Comparison of ENCODE assay signal across 1 cellular context in the genomic region with DNA sequence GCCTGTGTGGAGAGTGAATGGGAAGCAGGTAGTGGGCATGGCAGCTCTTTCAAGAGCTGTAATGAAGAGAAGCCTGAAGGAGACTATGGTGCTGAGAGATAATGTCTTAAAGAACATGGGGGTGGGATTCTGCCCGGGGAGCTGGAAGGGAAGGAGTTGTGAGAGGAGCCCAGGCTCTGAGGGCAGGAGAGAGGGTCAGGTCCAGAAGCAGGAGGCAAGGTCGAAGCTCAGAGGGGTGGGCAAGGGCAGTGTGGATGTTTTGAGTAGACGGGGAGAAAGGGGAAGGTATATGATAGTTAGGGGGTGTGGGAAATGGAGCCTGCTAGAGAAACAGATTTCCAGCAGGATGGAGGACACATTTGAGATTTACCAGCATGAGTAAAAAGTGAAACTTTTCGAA.
TF ChIP-seq lines count a peak whose summit lies in the region.

No MANE protein-coding gene starts in this region.

TF ChIP-seq in HepG2, 621 proteins besides CTCF, POLR2A, EP300 and RAD21:
- TF ChIP-seq IKZF1 (IDR thresholded peaks at IDR 0.05) (no peak), ZNF329 (CRISPR knock-in tag; IDR thresholded peaks at IDR 0.05; ENCODE audit: low read depth) (no peak), TMF1 (CRISPR knock-in tag; IDR thresholded peaks at IDR 0.05; ENCODE audit: low read depth) (no peak), SMARCE1 (IDR thresholded peaks at IDR 0.05; ENCODE audit: borderline replicate concordance) (no peak), ZNF878 (CRISPR knock-in tag; IDR thresholded peaks at IDR 0.05) (no peak), ZNF766 (CRISPR knock-in tag; IDR thresholded peaks at IDR 0.05; ENCODE audit: borderline replicate concordance) (no peak), RELA (CRISPR knock-in tag; IDR thresholded peaks at IDR 0.05) (no peak), MTF2 (CRISPR knock-in tag; IDR thresholded peaks at IDR 0.05; ENCODE audit: borderline replicate concordance) (no peak), FOXK1 (CRISPR knock-in tag; IDR thresholded peaks at IDR 0.05; ENCODE audit: borderline replicate concordance, low read depth) (no peak), FOXC1 (CRISPR knock-in tag; IDR thresholded peaks at IDR 0.05; ENCODE audit: borderline replicate concordance) (no peak), ZNF10 (CRISPR knock-in tag; IDR thresholded peaks at IDR 0.05; ENCODE audit: borderline replicate concordance, low read depth) (no peak), EED (CRISPR knock-in tag; IDR thresholded peaks at IDR 0.05) (no peak), ZMYM2 (CRISPR knock-in tag; IDR thresholded peaks at IDR 0.05) (no peak), HIVEP1 (CRISPR knock-in tag; IDR thresholded peaks at IDR 0.05) (no peak), ZNF256 (CRISPR knock-in tag; conservative IDR thresholded peaks at IDR 0.05) (no peak)
- TF ChIP-seq, protein P1, sequence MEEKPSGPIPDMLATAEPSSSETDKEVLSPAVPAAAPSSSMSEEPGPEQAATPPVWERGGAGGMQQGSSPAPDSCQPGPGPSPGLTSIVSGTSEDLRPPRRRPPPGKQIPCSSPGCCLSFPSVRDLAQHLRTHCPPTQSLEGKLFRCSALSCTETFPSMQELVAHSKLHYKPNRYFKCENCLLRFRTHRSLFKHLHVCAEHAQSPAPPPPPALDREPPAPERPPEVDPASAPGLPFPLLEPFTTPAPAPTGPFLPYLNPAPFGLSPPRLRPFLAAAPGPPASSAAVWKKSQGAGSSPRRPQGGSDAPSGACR (CRISPR knock-in tag; IDR thresholded peaks at IDR 0.05), result no peak
- TF ChIP-seq, protein P2, sequence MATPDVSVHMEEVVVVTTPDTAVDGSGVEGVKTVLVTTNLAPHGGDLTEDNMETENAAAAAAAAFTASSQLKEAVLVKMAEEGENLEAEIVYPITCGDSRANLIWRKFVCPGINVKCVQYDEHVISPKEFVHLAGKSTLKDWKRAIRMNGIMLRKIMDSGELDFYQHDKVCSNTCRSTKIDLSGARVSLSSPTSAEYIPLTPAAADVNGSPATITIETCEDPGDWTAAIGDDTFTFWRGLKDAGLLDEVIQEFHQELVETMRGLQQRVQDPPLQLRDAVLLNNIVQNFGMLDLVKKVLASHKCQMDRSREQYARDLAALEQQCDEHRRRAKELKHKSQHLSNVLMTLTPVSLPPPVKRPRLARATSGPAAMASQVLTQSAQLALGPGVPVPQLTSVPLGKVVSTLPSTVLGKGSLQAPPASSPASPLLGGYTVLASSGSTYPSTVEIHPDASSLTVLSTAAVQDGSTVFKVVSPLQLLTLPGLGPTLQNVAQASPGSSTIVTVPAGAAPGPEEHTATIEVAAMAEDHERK (CRISPR knock-in tag; IDR thresholded peaks at IDR 0.05; ENCODE audit: low read depth), result no peak
